ENCODE assay signal across 1 cellular context in the genomic region with DNA sequence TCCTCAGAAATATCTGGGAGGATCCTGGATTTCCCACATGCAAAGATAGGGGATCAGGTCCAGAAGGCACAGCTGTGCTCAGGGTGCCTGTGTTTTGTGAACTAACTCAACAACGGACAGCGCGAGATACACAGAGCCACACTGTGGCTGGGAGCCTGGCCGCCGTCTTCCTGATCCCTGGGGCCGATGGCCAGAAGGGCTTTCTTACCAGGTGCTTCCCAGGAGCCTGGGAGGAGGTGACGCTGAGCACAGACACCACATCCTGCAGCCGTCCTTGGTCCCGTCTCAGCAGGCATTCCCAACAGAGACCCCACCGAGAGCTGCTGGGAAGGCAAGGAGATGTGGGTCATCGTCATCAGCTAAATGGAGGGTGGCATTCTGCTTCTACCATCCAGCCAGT.
TF ChIP-seq lines count a peak whose summit lies in the region.

No MANE protein-coding gene starts in this region.

TF ChIP-seq in HepG2, 621 proteins besides CTCF, POLR2A, EP300 and RAD21 (continues in another document):
- TF ChIP-seq ZNF850 (CRISPR knock-in tag; conservative IDR thresholded peaks at IDR 0.05), result no peak
- peak; percentile 91 for TF ChIP-seq ZBTB38 (CRISPR knock-in tag; IDR thresholded peaks at IDR 0.05)
- no peak for TF ChIP-seq EHMT2 (IDR thresholded peaks at IDR 0.05; ENCODE audit: borderline replicate concordance, low read depth, low read length)
- no peak for TF ChIP-seq MXD4 (CRISPR knock-in tag; IDR thresholded peaks at IDR 0.05)
- TF ChIP-seq, protein P1, sequence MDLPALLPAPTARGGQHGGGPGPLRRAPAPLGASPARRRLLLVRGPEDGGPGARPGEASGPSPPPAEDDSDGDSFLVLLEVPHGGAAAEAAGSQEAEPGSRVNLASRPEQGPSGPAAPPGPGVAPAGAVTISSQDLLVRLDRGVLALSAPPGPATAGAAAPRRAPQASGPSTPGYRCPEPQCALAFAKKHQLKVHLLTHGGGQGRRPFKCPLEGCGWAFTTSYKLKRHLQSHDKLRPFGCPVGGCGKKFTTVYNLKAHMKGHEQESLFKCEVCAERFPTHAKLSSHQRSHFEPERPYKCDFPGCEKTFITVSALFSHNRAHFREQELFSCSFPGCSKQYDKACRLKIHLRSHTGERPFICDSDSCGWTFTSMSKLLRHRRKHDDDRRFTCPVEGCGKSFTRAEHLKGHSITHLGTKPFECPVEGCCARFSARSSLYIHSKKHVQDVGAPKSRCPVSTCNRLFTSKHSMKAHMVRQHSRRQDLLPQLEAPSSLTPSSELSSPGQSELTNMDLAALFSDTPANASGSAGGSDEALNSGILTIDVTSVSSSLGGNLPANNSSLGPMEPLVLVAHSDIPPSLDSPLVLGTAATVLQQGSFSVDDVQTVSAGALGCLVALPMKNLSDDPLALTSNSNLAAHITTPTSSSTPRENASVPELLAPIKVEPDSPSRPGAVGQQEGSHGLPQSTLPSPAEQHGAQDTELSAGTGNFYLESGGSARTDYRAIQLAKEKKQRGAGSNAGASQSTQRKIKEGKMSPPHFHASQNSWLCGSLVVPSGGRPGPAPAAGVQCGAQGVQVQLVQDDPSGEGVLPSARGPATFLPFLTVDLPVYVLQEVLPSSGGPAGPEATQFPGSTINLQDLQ (CRISPR knock-in tag; IDR thresholded peaks at IDR 0.05), result no peak
- no peak for TF ChIP-seq ASH2L (IDR thresholded peaks at IDR 0.05; ENCODE audit: insufficient read length, low read depth, low read length)
- TF ChIP-seq, protein P2, sequence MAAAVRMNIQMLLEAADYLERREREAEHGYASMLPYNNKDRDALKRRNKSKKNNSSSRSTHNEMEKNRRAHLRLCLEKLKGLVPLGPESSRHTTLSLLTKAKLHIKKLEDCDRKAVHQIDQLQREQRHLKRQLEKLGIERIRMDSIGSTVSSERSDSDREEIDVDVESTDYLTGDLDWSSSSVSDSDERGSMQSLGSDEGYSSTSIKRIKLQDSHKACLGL (CRISPR knock-in tag; IDR thresholded peaks at IDR 0.05), result no peak
- no peak for TF ChIP-seq ZNF121 (CRISPR knock-in tag; IDR thresholded peaks at IDR 0.05)
- TF ChIP-seq, protein P3, sequence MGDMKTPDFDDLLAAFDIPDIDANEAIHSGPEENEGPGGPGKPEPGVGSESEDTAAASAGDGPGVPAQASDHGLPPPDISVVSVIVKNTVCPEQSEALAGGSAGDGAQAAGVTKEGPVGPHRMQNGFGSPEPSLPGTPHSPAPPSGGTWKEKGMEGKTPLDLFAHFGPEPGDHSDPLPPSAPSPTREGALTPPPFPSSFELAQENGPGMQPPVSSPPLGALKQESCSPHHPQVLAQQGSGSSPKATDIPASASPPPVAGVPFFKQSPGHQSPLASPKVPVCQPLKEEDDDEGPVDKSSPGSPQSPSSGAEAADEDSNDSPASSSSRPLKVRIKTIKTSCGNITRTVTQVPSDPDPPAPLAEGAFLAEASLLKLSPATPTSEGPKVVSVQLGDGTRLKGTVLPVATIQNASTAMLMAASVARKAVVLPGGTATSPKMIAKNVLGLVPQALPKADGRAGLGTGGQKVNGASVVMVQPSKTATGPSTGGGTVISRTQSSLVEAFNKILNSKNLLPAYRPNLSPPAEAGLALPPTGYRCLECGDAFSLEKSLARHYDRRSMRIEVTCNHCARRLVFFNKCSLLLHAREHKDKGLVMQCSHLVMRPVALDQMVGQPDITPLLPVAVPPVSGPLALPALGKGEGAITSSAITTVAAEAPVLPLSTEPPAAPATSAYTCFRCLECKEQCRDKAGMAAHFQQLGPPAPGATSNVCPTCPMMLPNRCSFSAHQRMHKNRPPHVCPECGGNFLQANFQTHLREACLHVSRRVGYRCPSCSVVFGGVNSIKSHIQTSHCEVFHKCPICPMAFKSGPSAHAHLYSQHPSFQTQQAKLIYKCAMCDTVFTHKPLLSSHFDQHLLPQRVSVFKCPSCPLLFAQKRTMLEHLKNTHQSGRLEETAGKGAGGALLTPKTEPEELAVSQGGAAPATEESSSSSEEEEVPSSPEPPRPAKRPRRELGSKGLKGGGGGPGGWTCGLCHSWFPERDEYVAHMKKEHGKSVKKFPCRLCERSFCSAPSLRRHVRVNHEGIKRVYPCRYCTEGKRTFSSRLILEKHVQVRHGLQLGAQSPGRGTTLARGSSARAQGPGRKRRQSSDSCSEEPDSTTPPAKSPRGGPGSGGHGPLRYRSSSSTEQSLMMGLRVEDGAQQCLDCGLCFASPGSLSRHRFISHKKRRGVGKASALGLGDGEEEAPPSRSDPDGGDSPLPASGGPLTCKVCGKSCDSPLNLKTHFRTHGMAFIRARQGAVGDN (CRISPR knock-in tag; IDR thresholded peaks at IDR 0.05), result peak; percentile 80
- no peak for TF ChIP-seq SETDB1 (CRISPR knock-in tag; IDR thresholded peaks at IDR 0.05; ENCODE audit: borderline replicate concordance)
- no peak for TF ChIP-seq SIX4 (CRISPR knock-in tag; IDR thresholded peaks at IDR 0.05)
- TF ChIP-seq ZNF839 (CRISPR knock-in tag; IDR thresholded peaks at IDR 0.05; ENCODE audit: borderline replicate concordance), result no peak
- no peak for TF ChIP-seq NFYB (CRISPR knock-in tag; IDR thresholded peaks at IDR 0.05)
- 0 out of 2 replicates have a peak, but pooled peaks have one; percentile 47 for TF ChIP-seq ZNF83 (CRISPR knock-in tag; IDR thresholded peaks at IDR 0.05; ENCODE audit: borderline replicate concordance)
- no peak for TF ChIP-seq CCDC6 (CRISPR knock-in tag; IDR thresholded peaks at IDR 0.05)
- peak; percentile 45 for TF ChIP-seq AGO1 (IDR thresholded peaks at IDR 0.05; ENCODE audit: low read depth, low read length, poor library complexity, severe bottlenecking)
- peak; percentile 13; the same call in 1 of the 2 replicates for TF ChIP-seq RARA (CRISPR knock-in tag; IDR thresholded peaks at IDR 0.05)
- TF ChIP-seq SCMH1 (CRISPR knock-in tag; IDR thresholded peaks at IDR 0.05; ENCODE audit: borderline replicate concordance), result no peak
- TF ChIP-seq, protein P4, sequence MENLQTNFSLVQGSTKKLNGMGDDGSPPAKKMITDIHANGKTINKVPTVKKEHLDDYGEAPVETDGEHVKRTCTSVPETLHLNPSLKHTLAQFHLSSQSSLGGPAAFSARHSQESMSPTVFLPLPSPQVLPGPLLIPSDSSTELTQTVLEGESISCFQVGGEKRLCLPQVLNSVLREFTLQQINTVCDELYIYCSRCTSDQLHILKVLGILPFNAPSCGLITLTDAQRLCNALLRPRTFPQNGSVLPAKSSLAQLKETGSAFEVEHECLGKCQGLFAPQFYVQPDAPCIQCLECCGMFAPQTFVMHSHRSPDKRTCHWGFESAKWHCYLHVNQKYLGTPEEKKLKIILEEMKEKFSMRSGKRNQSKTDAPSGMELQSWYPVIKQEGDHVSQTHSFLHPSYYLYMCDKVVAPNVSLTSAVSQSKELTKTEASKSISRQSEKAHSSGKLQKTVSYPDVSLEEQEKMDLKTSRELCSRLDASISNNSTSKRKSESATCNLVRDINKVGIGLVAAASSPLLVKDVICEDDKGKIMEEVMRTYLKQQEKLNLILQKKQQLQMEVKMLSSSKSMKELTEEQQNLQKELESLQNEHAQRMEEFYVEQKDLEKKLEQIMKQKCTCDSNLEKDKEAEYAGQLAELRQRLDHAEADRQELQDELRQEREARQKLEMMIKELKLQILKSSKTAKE (CRISPR knock-in tag; IDR thresholded peaks at IDR 0.05; ENCODE audit: borderline replicate concordance), result no peak
- TF ChIP-seq, protein P5, sequence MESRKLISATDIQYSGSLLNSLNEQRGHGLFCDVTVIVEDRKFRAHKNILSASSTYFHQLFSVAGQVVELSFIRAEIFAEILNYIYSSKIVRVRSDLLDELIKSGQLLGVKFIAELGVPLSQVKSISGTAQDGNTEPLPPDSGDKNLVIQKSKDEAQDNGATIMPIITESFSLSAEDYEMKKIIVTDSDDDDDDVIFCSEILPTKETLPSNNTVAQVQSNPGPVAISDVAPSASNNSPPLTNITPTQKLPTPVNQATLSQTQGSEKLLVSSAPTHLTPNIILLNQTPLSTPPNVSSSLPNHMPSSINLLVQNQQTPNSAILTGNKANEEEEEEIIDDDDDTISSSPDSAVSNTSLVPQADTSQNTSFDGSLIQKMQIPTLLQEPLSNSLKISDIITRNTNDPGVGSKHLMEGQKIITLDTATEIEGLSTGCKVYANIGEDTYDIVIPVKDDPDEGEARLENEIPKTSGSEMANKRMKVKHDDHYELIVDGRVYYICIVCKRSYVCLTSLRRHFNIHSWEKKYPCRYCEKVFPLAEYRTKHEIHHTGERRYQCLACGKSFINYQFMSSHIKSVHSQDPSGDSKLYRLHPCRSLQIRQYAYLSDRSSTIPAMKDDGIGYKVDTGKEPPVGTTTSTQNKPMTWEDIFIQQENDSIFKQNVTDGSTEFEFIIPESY (CRISPR knock-in tag; IDR thresholded peaks at IDR 0.05), result peak; percentile 83
- 0 out of 2 replicates have a peak, but pooled peaks have one; percentile 38 for TF ChIP-seq ZBTB3 (CRISPR knock-in tag; IDR thresholded peaks at IDR 0.05; ENCODE audit: borderline replicate concordance, low read depth)
- TF ChIP-seq, protein P6, sequence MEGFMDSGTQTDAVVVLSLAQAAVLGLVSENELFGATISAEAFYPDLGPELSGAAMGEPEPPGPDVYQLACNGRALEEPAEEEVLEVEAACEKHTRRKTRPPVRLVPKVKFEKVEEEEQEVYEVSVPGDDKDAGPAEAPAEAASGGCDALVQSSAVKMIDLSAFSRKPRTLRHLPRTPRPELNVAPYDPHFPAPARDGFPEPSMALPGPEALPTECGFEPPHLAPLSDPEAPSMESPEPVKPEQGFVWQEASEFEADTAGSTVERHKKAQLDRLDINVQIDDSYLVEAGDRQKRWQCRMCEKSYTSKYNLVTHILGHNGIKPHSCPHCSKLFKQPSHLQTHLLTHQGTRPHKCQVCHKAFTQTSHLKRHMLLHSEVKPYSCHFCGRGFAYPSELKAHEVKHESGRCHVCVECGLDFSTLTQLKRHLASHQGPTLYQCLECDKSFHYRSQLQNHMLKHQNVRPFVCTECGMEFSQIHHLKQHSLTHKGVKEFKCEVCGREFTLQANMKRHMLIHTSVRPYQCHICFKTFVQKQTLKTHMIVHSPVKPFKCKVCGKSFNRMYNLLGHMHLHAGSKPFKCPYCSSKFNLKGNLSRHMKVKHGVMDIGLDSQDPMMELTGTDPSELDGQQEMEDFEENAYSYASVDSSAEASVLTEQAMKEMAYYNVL (CRISPR knock-in tag; IDR thresholded peaks at IDR 0.05; ENCODE audit: borderline replicate concordance), result no peak
- TF ChIP-seq, protein P7, sequence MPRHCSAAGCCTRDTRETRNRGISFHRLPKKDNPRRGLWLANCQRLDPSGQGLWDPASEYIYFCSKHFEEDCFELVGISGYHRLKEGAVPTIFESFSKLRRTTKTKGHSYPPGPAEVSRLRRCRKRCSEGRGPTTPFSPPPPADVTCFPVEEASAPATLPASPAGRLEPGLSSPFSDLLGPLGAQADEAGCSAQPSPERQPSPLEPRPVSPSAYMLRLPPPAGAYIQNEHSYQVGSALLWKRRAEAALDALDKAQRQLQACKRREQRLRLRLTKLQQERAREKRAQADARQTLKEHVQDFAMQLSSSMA (CRISPR knock-in tag; IDR thresholded peaks at IDR 0.05), result peak; percentile 33; the same call in 1 of the 2 replicates
- no peak for TF ChIP-seq NFE2L1 (CRISPR knock-in tag; IDR thresholded peaks at IDR 0.05; ENCODE audit: borderline replicate concordance)
- no peak for TF ChIP-seq ELF4 (CRISPR knock-in tag; IDR thresholded peaks at IDR 0.05; ENCODE audit: borderline replicate concordance)
- no peak for TF ChIP-seq SMARCE1 (IDR thresholded peaks at IDR 0.05; ENCODE audit: borderline replicate concordance)
- TF ChIP-seq ZNF383 (CRISPR knock-in tag; IDR thresholded peaks at IDR 0.05; ENCODE audit: borderline replicate concordance), result peak; percentile 16; the same call in 1 of the 2 replicates
- TF ChIP-seq, protein P8, sequence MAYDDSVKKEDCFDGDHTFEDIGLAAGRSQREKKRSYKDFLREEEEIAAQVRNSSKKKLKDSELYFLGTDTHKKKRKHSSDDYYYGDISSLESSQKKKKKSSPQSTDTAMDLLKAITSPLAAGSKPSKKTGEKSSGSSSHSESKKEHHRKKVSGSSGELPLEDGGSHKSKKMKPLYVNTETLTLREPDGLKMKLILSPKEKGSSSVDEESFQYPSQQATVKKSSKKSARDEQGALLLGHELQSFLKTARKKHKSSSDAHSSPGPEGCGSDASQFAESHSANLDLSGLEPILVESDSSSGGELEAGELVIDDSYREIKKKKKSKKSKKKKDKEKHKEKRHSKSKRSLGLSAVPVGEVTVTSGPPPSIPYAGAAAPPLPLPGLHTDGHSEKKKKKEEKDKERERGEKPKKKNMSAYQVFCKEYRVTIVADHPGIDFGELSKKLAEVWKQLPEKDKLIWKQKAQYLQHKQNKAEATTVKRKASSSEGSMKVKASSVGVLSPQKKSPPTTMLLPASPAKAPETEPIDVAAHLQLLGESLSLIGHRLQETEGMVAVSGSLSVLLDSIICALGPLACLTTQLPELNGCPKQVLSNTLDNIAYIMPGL (CRISPR knock-in tag; IDR thresholded peaks at IDR 0.05; ENCODE audit: borderline replicate concordance in 1 of 2, low read depth in 1 of 2), result no peak
- TF ChIP-seq ZFX (CRISPR knock-in tag; IDR thresholded peaks at IDR 0.05; ENCODE audit: low read depth), result peak; percentile 24; the same call in 1 of the 2 replicates
- TF ChIP-seq, protein P9, sequence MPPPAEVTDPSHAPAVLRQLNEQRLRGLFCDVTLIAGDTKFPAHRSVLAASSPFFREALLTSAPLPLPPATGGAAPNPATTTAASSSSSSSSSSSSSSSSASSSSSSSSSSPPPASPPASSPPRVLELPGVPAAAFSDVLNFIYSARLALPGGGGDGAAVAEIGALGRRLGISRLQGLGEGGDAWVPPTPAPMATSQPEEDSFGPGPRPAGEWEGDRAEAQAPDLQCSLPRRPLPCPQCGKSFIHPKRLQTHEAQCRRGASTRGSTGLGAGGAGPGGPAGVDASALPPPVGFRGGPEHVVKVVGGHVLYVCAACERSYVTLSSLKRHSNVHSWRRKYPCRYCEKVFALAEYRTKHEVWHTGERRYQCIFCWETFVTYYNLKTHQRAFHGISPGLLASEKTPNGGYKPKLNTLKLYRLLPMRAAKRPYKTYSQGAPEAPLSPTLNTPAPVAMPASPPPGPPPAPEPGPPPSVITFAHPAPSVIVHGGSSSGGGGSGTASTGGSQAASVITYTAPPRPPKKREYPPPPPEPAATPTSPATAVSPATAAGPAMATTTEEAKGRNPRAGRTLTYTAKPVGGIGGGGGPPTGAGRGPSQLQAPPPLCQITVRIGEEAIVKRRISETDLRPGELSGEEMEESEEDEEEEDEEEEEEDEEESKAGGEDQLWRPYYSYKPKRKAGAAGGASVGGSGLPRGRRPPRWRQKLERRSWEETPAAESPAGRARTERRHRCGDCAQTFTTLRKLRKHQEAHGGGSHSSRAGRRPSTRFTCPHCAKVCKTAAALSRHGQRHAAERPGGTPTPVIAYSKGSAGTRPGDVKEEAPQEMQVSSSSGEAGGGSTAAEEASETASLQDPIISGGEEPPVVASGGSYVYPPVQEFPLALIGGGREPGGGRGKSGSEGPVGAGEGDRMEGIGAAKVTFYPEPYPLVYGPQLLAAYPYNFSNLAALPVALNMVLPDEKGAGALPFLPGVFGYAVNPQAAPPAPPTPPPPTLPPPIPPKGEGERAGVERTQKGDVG (CRISPR knock-in tag; IDR thresholded peaks at IDR 0.05; ENCODE audit: borderline replicate concordance), result peak; percentile 89; the same call in 1 of the 2 replicates
- 0 out of 2 replicates have a peak, but pooled peaks have one; percentile 10 for TF ChIP-seq ZNF761 (CRISPR knock-in tag; conservative IDR thresholded peaks at IDR 0.05)
- TF ChIP-seq ZNF768 (CRISPR knock-in tag; IDR thresholded peaks at IDR 0.05), result peak; percentile 27; the same call in 1 of the 2 replicates
- TF ChIP-seq, protein P10, sequence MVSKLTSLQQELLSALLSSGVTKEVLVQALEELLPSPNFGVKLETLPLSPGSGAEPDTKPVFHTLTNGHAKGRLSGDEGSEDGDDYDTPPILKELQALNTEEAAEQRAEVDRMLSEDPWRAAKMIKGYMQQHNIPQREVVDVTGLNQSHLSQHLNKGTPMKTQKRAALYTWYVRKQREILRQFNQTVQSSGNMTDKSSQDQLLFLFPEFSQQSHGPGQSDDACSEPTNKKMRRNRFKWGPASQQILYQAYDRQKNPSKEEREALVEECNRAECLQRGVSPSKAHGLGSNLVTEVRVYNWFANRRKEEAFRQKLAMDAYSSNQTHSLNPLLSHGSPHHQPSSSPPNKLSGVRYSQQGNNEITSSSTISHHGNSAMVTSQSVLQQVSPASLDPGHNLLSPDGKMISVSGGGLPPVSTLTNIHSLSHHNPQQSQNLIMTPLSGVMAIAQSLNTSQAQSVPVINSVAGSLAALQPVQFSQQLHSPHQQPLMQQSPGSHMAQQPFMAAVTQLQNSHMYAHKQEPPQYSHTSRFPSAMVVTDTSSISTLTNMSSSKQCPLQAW (CRISPR knock-in tag; IDR thresholded peaks at IDR 0.05), result peak; percentile 70; the same call in 1 of the 2 replicates
